Comparison of ENCODE assay signal across 8 cellular contexts in the genomic region with DNA sequence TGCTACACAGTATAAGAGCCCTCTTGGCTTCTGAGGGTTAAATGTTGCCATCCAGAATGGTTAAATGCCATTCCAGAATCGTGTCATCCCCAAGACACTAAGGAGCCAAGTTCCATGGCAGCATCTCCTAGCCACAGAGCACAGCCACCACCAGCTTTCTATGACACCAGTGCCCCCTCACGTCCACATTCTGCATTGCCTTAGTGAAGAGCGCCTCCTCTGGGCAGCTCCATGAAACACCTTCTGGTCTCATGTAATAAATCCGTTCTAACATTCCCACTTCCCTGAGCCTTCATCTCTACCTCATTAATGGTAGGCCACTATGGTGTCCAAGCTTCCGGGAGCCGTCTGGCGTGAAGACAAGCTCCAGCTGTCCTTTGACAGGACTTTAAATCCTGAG.
A peak's percentile ranks its signal among the peaks of the same experiment; 100 is the strongest.
DNase-seq lines count a peak whose midpoint lies in the region; ATAC-seq and TF ChIP-seq lines count a peak whose summit lies in the region.

No MANE protein-coding gene starts in this region.

- H3K27me3 Mint-ChIP-seq in activated T-cell treated with anti-CD3 and anti-CD28 coated beads, Interleukin-2, amount 50 U/mL, for 24 hours = no peaks in the 10 kb centered on the region

- DNase-seq in 8988T (peak; percentile 76), NCI-H146 (lab: John Stamatoyannopoulos, UW) (peak; percentile 31), foreskin melanocyte (peak; percentile 41), putamen (ENCODE audit: low spot score) (peak; percentile 36)
- peak; percentile 48 for DNase-seq in activated T-cell treated with anti-CD3 and anti-CD28 coated beads, Interleukin-2, amount 50 U/mL, for 24 hours

- peak; percentile 80 for TF ChIP-seq CTCF in GM12874 (IDR thresholded peaks at IDR 0.05; ENCODE audit: insufficient read depth, low read depth, low read length)

- no peaks in the 10 kb centered on the region for H3K9me3 Mint-ChIP-seq in activated T-cell treated with anti-CD3 and anti-CD28 coated beads, Interleukin-2, amount 50 U/mL, for 24 hours

- H3K4me3 Mint-ChIP-seq in activated T-cell treated with anti-CD3 and anti-CD28 coated beads, Interleukin-2, amount 50 U/mL, for 24 hours = no peak overlapping the region

- H3K4me1 Mint-ChIP-seq in activated T-cell treated with anti-CD3 and anti-CD28 coated beads, Interleukin-2, amount 50 U/mL, for 24 hours (ENCODE audit: low read depth) = no peaks in the 10 kb centered on the region

- no peak for ATAC-seq in HG02885 (IDR thresholded peaks at IDR 0.05; ENCODE audit: poor library complexity, unreplicated experiment)
- ATAC-seq in HG03432 (IDR thresholded peaks at IDR 0.05; ENCODE audit: unreplicated experiment) = no peak

- no peaks in the 10 kb centered on the region for H3K36me3 Mint-ChIP-seq in activated T-cell treated with anti-CD3 and anti-CD28 coated beads, Interleukin-2, amount 50 U/mL, for 24 hours (ENCODE audit: low read depth)

- H3K27ac Mint-ChIP-seq in activated T-cell treated with anti-CD3 and anti-CD28 coated beads, Interleukin-2, amount 50 U/mL, for 24 hours = no peak overlapping the region
